Comparison of ENCODE assay signal across 2 cellular contexts in the genomic region with DNA sequence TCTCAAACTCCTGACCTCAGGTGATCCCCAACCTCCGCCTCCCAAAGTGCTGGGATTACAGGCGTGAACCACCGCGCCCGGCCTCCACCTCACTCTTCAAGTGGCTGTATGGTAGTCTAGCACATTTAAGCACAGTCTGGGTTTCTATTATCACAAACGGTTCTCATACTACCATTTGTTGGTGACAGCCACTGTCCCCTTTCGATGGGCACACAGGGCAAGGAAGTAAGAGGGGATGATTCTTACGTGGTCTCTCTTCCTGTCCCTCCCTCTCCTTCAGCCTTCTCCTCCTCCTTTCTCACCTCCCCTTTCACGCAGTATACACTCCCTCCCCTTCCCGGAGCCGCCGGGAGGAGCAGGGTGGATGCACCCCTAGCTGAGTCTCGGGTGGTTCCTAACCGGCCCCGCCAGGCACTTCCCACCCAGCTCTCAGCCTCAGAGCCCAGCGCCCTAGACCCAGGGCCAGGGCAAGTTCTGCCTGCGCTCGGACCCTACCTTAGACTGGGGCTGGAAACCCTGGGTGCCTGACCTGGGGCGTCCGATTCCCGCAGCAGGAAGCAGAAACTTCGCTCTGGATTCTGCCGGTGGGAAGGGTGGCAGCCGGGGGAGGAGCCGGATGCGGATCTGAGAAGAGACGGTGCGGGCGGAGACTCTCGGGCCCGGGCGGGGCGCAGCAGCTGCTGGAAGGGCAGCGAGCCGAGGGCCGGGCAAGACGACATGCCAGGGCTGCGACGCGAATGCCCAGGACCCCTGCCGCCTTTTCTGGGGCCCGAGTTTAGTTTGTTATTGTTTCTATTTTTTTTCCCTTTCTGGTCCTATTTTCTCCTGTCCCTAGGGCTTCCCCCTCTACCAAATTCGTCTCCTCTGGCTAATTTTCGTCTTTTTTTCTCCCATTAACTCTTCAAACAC.
TF ChIP-seq lines count a peak whose summit lies in the region.

A gene (minus strand): TSS at position 626 of the 909 bp plus-strand sequence. CDS start 5,062 bp downstream, outside the sequence.

TF ChIP-seq in HEK293, 187 proteins besides CTCF, POLR2A, EP300 and RAD21 (continued from another document and continues in another):
- TF ChIP-seq, protein P1, sequence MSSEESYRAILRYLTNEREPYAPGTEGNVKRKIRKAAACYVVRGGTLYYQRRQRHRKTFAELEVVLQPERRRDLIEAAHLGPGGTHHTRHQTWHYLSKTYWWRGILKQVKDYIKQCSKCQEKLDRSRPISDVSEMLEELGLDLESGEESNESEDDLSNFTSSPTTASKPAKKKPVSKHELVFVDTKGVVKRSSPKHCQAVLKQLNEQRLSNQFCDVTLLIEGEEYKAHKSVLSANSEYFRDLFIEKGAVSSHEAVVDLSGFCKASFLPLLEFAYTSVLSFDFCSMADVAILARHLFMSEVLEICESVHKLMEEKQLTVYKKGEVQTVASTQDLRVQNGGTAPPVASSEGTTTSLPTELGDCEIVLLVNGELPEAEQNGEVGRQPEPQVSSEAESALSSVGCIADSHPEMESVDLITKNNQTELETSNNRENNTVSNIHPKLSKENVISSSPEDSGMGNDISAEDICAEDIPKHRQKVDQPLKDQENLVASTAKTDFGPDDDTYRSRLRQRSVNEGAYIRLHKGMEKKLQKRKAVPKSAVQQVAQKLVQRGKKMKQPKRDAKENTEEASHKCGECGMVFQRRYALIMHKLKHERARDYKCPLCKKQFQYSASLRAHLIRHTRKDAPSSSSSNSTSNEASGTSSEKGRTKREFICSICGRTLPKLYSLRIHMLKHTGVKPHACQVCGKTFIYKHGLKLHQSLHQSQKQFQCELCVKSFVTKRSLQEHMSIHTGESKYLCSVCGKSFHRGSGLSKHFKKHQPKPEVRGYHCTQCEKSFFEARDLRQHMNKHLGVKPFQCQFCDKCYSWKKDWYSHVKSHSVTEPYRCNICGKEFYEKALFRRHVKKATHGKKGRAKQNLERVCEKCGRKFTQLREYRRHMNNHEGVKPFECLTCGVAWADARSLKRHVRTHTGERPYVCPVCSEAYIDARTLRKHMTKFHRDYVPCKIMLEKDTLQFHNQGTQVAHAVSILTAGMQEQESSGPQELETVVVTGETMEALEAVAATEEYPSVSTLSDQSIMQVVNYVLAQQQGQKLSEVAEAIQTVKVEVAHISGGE (tag by site-specific recombination; conservative IDR thresholded peaks at IDR 0.05; ENCODE audit: low read depth): peak; percentile 91
- no peak for TF ChIP-seq ZNF132 (tag by site-specific recombination; IDR thresholded peaks at IDR 0.05; ENCODE audit: borderline replicate concordance)
- TF ChIP-seq, protein P2, sequence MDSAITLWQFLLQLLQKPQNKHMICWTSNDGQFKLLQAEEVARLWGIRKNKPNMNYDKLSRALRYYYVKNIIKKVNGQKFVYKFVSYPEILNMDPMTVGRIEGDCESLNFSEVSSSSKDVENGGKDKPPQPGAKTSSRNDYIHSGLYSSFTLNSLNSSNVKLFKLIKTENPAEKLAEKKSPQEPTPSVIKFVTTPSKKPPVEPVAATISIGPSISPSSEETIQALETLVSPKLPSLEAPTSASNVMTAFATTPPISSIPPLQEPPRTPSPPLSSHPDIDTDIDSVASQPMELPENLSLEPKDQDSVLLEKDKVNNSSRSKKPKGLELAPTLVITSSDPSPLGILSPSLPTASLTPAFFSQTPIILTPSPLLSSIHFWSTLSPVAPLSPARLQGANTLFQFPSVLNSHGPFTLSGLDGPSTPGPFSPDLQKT (IDR thresholded peaks at IDR 0.05; ENCODE audit: borderline replicate concordance, low read depth, low read length): no peak
- TF ChIP-seq ZFHX2 (tag by site-specific recombination; conservative IDR thresholded peaks at IDR 0.05): peak; percentile 30; the same call in 1 of the 2 replicates
- TF ChIP-seq MYNN (tag by site-specific recombination; IDR thresholded peaks at IDR 0.05; ENCODE audit: borderline replicate concordance): no peak
- TF ChIP-seq REPIN1 (tag by site-specific recombination; IDR thresholded peaks at IDR 0.05; ENCODE audit: low read depth): no peak
- TF ChIP-seq ZNF707 (tag by site-specific recombination; IDR thresholded peaks at IDR 0.05): no peak
- TF ChIP-seq ZNF335 (tag by site-specific recombination; conservative IDR thresholded peaks at IDR 0.05): peak; percentile 91
- TF ChIP-seq, protein P3, sequence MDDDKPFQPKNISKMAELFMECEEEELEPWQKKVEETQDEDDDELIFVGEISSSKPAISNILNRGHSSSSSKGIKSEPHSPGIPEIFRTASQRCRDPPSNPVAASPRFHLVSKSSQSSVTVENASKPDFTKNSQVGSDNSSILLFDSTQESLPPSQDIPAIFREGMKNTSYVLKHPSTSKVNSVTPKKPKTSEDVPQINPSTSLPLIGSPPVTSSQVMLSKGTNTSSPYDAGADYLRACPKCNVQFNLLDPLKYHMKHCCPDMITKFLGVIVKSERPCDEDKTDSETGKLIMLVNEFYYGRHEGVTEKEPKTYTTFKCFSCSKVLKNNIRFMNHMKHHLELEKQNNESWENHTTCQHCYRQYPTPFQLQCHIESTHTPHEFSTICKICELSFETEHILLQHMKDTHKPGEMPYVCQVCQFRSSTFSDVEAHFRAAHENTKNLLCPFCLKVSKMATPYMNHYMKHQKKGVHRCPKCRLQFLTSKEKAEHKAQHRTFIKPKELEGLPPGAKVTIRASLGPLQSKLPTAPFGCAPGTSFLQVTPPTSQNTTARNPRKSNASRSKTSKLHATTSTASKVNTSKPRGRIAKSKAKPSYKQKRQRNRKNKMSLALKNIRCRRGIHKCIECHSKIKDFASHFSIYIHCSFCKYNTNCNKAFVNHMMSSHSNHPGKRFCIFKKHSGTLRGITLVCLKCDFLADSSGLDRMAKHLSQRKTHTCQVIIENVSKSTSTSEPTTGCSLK (tag by site-specific recombination; IDR thresholded peaks at IDR 0.05): no peak
- TF ChIP-seq, protein P4, sequence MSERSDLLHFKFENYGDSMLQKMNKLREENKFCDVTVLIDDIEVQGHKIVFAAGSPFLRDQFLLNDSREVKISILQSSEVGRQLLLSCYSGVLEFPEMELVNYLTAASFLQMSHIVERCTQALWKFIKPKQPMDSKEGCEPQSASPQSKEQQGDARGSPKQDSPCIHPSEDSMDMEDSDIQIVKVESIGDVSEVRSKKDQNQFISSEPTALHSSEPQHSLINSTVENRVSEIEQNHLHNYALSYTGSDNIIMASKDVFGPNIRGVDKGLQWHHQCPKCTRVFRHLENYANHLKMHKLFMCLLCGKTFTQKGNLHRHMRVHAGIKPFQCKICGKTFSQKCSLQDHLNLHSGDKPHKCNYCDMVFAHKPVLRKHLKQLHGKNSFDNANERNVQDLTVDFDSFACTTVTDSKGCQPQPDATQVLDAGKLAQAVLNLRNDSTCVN (tag by site-specific recombination; optimal IDR thresholded peaks at IDR 0.05): peak; percentile 36
- TF ChIP-seq ZNF600 (tag by site-specific recombination; IDR thresholded peaks at IDR 0.05): peak; percentile 100
- TF ChIP-seq ZNF366 (tag by site-specific recombination; conservative IDR thresholded peaks at IDR 0.05): peak; percentile 58
- no peak for TF ChIP-seq HOXC10 (CRISPR knock-in tag; IDR thresholded peaks at IDR 0.05)

TF ChIP-seq in SK-N-SH, 30 proteins besides CTCF, POLR2A, EP300 and RAD21 (continued from another document):
- TF ChIP-seq TEAD4 (IDR thresholded peaks at IDR 0.05; ENCODE audit: borderline replicate concordance, insufficient read depth) (0 out of 2 replicates have a peak, but pooled peaks have one; percentile 13), CHD2 (IDR thresholded peaks at IDR 0.05; ENCODE audit: low read length, partially characterized antibody) (no peak)
